1 cellular context compared by ENCODE assay signal in genomic region chr20:2470432-2471193, GRCh38.
TF ChIP-seq lines count a peak whose summit lies in the region.

Gene SNRPB, minus strand, starts transcription at chr20:2470789. Its CDS starts 99 bp downstream, at chr20:2470690.

TF ChIP-seq in HepG2, 621 proteins besides CTCF, POLR2A, EP300 and RAD21 (continued from another document and continues in another):
- TF ChIP-seq HINFP (CRISPR knock-in tag; IDR thresholded peaks at IDR 0.05; ENCODE audit: low read depth) (no peak; the same call in none of the 2 replicates), MTA3 (CRISPR knock-in tag; IDR thresholded peaks at IDR 0.05) (peak; percentile 36; the same call in 1 of the 2 replicates), NBN (conservative IDR thresholded peaks at IDR 0.05) (no peak), PITX1 (CRISPR knock-in tag; IDR thresholded peaks at IDR 0.05) (peak; percentile 90), SMC3 (IDR thresholded peaks at IDR 0.05; ENCODE audit: low read length) (peak; percentile 21; the same call in 1 of the 2 replicates), ZKSCAN1 (IDR thresholded peaks at IDR 0.05; ENCODE audit: low read length) (peak; percentile 45), NPAS2 (CRISPR knock-in tag; IDR thresholded peaks at IDR 0.05; ENCODE audit: borderline replicate concordance) (no peak), CREB3 (CRISPR knock-in tag; IDR thresholded peaks at IDR 0.05) (peak; percentile 88; the same call in 1 of the 2 replicates), XRCC5 (optimal IDR thresholded peaks at IDR 0.05; ENCODE audit: low read length) (peak; percentile 100), NFIC (IDR thresholded peaks at IDR 0.05; ENCODE audit: low read length) (peak; percentile 83), ZNF747 (CRISPR knock-in tag; IDR thresholded peaks at IDR 0.05; ENCODE audit: borderline replicate concordance) (peak; percentile 99), RARA (CRISPR knock-in tag; IDR thresholded peaks at IDR 0.05) (peak; percentile 79), DNMT3B (CRISPR knock-in tag; conservative IDR thresholded peaks at IDR 0.05) (peak; percentile 94; the same call in 1 of the 2 replicates), GATAD2A (CRISPR knock-in tag; IDR thresholded peaks at IDR 0.05) (peak; percentile 93), TFDP2 (CRISPR knock-in tag; IDR thresholded peaks at IDR 0.05) (peak; percentile 100), ZNF512B (CRISPR knock-in tag; IDR thresholded peaks at IDR 0.05; ENCODE audit: borderline replicate concordance) (peak; percentile 88; the same call in 1 of the 2 replicates), KLF15 (CRISPR knock-in tag; IDR thresholded peaks at IDR 0.05; ENCODE audit: borderline replicate concordance) (peak; percentile 99), SRSF4 (IDR thresholded peaks at IDR 0.05; ENCODE audit: low read depth, low read length, poor library complexity, severe bottlenecking) (no peak), ZNF660 (CRISPR knock-in tag; IDR thresholded peaks at IDR 0.05; ENCODE audit: borderline replicate concordance, low read depth) (0 out of 2 replicates have a peak, but pooled peaks have one; percentile 85), FOSL1 (CRISPR knock-in tag; IDR thresholded peaks at IDR 0.05; ENCODE audit: borderline replicate concordance) (no peak), ETS1 (CRISPR knock-in tag; IDR thresholded peaks at IDR 0.05) (peak; percentile 97; the same call in 1 of the 2 replicates), ZNF160 (CRISPR knock-in tag; IDR thresholded peaks at IDR 0.05) (peak; percentile 93; the same call in 1 of the 2 replicates), ZNF451 (CRISPR knock-in tag; IDR thresholded peaks at IDR 0.05) (peak; percentile 90), PTBP1 (IDR thresholded peaks at IDR 0.05; ENCODE audit: low read depth, low read length, poor library complexity, severe bottlenecking) (peak; percentile 89), FOXP1 (IDR thresholded peaks at IDR 0.05) (no peak), FOXP1 (CRISPR knock-in tag; IDR thresholded peaks at IDR 0.05) (peak; percentile 62), ZNF496 (CRISPR knock-in tag; IDR thresholded peaks at IDR 0.05; ENCODE audit: insufficient replicate concordance) (no peak), FLYWCH1 (CRISPR knock-in tag; IDR thresholded peaks at IDR 0.05) (peak; percentile 97), ZNF768 (CRISPR knock-in tag; IDR thresholded peaks at IDR 0.05) (peak; percentile 92), ARHGAP35 (CRISPR knock-in tag; IDR thresholded peaks at IDR 0.05; ENCODE audit: borderline replicate concordance) (peak; percentile 99), BRF2 (CRISPR knock-in tag; IDR thresholded peaks at IDR 0.05) (peak; percentile 99), ZNF891 (CRISPR knock-in tag; IDR thresholded peaks at IDR 0.05) (peak; percentile 100), ZNF816 (CRISPR knock-in tag; IDR thresholded peaks at IDR 0.05; ENCODE audit: borderline replicate concordance) (peak; percentile 99), GLMP (CRISPR knock-in tag; IDR thresholded peaks at IDR 0.05; ENCODE audit: borderline replicate concordance) (no peak), GATA4 (IDR thresholded peaks at IDR 0.05; ENCODE audit: borderline replicate concordance, low read depth) (peak; percentile 92), ZNF431 (CRISPR knock-in tag; IDR thresholded peaks at IDR 0.05; ENCODE audit: borderline replicate concordance, low read depth) (peak; percentile 99), GMEB1 (CRISPR knock-in tag; IDR thresholded peaks at IDR 0.05; ENCODE audit: borderline replicate concordance) (peak; percentile 92), SP2 (CRISPR knock-in tag; IDR thresholded peaks at IDR 0.05) (peak; percentile 82), MATR3 (CRISPR knock-in tag; IDR thresholded peaks at IDR 0.05) (no peak), ZNF557 (CRISPR knock-in tag; IDR thresholded peaks at IDR 0.05) (0 out of 2 replicates have a peak, but pooled peaks have one; percentile 93), RARG (CRISPR knock-in tag; IDR thresholded peaks at IDR 0.05; ENCODE audit: low read depth) (peak; percentile 98), KLF6 (CRISPR knock-in tag; IDR thresholded peaks at IDR 0.05) (peak; percentile 99), ZNF546 (CRISPR knock-in tag; conservative IDR thresholded peaks at IDR 0.05) (peak; percentile 99), KLF11 (CRISPR knock-in tag; IDR thresholded peaks at IDR 0.05) (peak; percentile 98), HDAC2 (CRISPR knock-in tag; IDR thresholded peaks at IDR 0.05) (peak; percentile 98), BRCA1 (CRISPR knock-in tag; IDR thresholded peaks at IDR 0.05) (peak; percentile 94; the same call in 1 of the 2 replicates), ZSCAN9 (CRISPR knock-in tag; IDR thresholded peaks at IDR 0.05; ENCODE audit: borderline replicate concordance) (peak; percentile 100), CSRNP2 (CRISPR knock-in tag; conservative IDR thresholded peaks at IDR 0.05; ENCODE audit: low read depth) (no peak), KLF9 (CRISPR knock-in tag; IDR thresholded peaks at IDR 0.05; ENCODE audit: low read depth) (peak; percentile 89; the same call in 1 of the 2 replicates), CSRNP1 (CRISPR knock-in tag; IDR thresholded peaks at IDR 0.05) (peak; percentile 100), NR0B2 (CRISPR knock-in tag; IDR thresholded peaks at IDR 0.05) (peak; percentile 95), BORCS8-MEF2B (CRISPR knock-in tag; IDR thresholded peaks at IDR 0.05) (peak; percentile 99), ZSCAN22 (CRISPR knock-in tag; IDR thresholded peaks at IDR 0.05) (peak; percentile 90), YEATS2 (CRISPR knock-in tag; IDR thresholded peaks at IDR 0.05; ENCODE audit: borderline replicate concordance) (peak; percentile 100), KLF13 (CRISPR knock-in tag; IDR thresholded peaks at IDR 0.05) (peak; percentile 97; the same call in 1 of the 2 replicates), ZEB1 (IDR thresholded peaks at IDR 0.05; ENCODE audit: insufficient replicate concordance, low read depth) (peak; percentile 93)
